2 cellular contexts compared by ENCODE assay signal in the genomic region with DNA sequence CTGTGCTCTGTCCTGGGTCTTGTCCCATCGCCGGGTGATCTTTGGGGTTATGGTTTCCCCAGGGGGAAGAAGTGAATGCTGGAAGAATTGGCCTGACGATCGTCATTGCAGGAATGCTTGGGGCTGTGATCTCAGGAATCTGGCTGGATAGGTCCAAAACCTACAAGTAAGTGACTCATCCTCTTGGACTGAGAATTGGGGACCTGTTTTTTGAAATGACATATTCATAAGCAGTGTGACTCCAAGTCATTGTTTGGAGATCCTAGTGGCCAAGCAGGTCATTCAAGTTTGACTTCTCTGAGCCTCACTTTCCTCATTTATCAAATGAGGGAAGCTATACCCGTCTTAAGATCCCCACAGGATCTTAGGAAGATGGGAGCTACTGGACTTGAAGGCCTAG.
A peak's percentile ranks its signal among the peaks of the same experiment; 100 is the strongest.
TF ChIP-seq lines count a peak whose summit lies in the region.

No MANE protein-coding gene starts in this region.

TF ChIP-seq in HCT116, 20 proteins besides CTCF, POLR2A, EP300 and RAD21 (continued from another document):
- TF ChIP-seq, protein P1, sequence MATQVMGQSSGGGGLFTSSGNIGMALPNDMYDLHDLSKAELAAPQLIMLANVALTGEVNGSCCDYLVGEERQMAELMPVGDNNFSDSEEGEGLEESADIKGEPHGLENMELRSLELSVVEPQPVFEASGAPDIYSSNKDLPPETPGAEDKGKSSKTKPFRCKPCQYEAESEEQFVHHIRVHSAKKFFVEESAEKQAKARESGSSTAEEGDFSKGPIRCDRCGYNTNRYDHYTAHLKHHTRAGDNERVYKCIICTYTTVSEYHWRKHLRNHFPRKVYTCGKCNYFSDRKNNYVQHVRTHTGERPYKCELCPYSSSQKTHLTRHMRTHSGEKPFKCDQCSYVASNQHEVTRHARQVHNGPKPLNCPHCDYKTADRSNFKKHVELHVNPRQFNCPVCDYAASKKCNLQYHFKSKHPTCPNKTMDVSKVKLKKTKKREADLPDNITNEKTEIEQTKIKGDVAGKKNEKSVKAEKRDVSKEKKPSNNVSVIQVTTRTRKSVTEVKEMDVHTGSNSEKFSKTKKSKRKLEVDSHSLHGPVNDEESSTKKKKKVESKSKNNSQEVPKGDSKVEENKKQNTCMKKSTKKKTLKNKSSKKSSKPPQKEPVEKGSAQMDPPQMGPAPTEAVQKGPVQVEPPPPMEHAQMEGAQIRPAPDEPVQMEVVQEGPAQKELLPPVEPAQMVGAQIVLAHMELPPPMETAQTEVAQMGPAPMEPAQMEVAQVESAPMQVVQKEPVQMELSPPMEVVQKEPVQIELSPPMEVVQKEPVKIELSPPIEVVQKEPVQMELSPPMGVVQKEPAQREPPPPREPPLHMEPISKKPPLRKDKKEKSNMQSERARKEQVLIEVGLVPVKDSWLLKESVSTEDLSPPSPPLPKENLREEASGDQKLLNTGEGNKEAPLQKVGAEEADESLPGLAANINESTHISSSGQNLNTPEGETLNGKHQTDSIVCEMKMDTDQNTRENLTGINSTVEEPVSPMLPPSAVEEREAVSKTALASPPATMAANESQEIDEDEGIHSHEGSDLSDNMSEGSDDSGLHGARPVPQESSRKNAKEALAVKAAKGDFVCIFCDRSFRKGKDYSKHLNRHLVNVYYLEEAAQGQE (IDR thresholded peaks at IDR 0.05; ENCODE audit: low read depth): no peak
- peak; percentile 53 for TF ChIP-seq JUND (IDR thresholded peaks at IDR 0.05)
- TF ChIP-seq TCF7L2 (IDR thresholded peaks at IDR 0.05; ENCODE audit: borderline replicate concordance, extremely low read depth, insufficient read depth, insufficient read length): no peak

TF ChIP-seq in SK-N-SH treated with all-trans-retinoic acid at 6 μM for 48 hours, 23 proteins besides CTCF, POLR2A, EP300 and RAD21 (continued from another document):
- TF ChIP-seq, protein P2, sequence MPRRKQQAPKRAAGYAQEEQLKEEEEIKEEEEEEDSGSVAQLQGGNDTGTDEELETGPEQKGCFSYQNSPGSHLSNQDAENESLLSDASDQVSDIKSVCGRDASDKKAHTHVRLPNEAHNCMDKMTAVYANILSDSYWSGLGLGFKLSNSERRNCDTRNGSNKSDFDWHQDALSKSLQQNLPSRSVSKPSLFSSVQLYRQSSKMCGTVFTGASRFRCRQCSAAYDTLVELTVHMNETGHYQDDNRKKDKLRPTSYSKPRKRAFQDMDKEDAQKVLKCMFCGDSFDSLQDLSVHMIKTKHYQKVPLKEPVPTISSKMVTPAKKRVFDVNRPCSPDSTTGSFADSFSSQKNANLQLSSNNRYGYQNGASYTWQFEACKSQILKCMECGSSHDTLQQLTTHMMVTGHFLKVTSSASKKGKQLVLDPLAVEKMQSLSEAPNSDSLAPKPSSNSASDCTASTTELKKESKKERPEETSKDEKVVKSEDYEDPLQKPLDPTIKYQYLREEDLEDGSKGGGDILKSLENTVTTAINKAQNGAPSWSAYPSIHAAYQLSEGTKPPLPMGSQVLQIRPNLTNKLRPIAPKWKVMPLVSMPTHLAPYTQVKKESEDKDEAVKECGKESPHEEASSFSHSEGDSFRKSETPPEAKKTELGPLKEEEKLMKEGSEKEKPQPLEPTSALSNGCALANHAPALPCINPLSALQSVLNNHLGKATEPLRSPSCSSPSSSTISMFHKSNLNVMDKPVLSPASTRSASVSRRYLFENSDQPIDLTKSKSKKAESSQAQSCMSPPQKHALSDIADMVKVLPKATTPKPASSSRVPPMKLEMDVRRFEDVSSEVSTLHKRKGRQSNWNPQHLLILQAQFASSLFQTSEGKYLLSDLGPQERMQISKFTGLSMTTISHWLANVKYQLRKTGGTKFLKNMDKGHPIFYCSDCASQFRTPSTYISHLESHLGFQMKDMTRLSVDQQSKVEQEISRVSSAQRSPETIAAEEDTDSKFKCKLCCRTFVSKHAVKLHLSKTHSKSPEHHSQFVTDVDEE (CRISPR knock-in tag; IDR thresholded peaks at IDR 0.05): no peak
- no peak for TF ChIP-seq SNAI2 (CRISPR knock-in tag; IDR thresholded peaks at IDR 0.05)
- TF ChIP-seq BACH2 (CRISPR knock-in tag; IDR thresholded peaks at IDR 0.05; ENCODE audit: borderline replicate concordance): no peak
- TF ChIP-seq, protein P3, sequence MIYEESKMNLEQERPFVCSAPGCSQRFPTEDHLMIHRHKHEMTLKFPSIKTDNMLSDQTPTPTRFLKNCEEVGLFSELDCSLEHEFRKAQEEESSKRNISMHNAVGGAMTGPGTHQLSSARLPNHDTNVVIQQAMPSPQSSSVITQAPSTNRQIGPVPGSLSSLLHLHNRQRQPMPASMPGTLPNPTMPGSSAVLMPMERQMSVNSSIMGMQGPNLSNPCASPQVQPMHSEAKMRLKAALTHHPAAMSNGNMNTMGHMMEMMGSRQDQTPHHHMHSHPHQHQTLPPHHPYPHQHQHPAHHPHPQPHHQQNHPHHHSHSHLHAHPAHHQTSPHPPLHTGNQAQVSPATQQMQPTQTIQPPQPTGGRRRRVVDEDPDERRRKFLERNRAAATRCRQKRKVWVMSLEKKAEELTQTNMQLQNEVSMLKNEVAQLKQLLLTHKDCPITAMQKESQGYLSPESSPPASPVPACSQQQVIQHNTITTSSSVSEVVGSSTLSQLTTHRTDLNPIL (CRISPR knock-in tag; IDR thresholded peaks at IDR 0.05; ENCODE audit: low read depth): no peak
- TF ChIP-seq, protein P4, sequence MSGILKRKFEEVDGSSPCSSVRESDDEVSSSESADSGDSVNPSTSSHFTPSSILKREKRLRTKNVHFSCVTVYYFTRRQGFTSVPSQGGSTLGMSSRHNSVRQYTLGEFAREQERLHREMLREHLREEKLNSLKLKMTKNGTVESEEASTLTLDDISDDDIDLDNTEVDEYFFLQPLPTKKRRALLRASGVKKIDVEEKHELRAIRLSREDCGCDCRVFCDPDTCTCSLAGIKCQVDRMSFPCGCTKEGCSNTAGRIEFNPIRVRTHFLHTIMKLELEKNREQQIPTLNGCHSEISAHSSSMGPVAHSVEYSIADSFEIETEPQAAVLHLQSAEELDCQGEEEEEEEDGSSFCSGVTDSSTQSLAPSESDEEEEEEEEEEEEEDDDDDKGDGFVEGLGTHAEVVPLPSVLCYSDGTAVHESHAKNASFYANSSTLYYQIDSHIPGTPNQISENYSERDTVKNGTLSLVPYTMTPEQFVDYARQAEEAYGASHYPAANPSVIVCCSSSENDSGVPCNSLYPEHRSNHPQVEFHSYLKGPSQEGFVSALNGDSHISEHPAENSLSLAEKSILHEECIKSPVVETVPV (CRISPR knock-in tag; IDR thresholded peaks at IDR 0.05): no peak
- no peak for TF ChIP-seq TCF4 (CRISPR knock-in tag; IDR thresholded peaks at IDR 0.05; ENCODE audit: borderline replicate concordance)
- no peak for TF ChIP-seq ESRRG (CRISPR knock-in tag; IDR thresholded peaks at IDR 0.05)
- no peak for TF ChIP-seq ISL1 (CRISPR knock-in tag; IDR thresholded peaks at IDR 0.05)
- no peak for TF ChIP-seq ARNTL (CRISPR knock-in tag; IDR thresholded peaks at IDR 0.05; ENCODE audit: borderline replicate concordance, low read depth)
- TF ChIP-seq OSR1 (CRISPR knock-in tag; IDR thresholded peaks at IDR 0.05): no peak
- TF ChIP-seq, protein P5, sequence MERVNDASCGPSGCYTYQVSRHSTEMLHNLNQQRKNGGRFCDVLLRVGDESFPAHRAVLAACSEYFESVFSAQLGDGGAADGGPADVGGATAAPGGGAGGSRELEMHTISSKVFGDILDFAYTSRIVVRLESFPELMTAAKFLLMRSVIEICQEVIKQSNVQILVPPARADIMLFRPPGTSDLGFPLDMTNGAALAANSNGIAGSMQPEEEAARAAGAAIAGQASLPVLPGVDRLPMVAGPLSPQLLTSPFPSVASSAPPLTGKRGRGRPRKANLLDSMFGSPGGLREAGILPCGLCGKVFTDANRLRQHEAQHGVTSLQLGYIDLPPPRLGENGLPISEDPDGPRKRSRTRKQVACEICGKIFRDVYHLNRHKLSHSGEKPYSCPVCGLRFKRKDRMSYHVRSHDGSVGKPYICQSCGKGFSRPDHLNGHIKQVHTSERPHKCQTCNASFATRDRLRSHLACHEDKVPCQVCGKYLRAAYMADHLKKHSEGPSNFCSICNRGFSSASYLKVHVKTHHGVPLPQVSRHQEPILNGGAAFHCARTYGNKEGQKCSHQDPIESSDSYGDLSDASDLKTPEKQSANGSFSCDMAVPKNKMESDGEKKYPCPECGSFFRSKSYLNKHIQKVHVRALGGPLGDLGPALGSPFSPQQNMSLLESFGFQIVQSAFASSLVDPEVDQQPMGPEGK (CRISPR knock-in tag; IDR thresholded peaks at IDR 0.05; ENCODE audit: borderline replicate concordance): no peak
- no peak for TF ChIP-seq TOX (CRISPR knock-in tag; IDR thresholded peaks at IDR 0.05; ENCODE audit: borderline replicate concordance)
- no peak for TF ChIP-seq ZNF70 (CRISPR knock-in tag; IDR thresholded peaks at IDR 0.05)
- TF ChIP-seq, protein P6, sequence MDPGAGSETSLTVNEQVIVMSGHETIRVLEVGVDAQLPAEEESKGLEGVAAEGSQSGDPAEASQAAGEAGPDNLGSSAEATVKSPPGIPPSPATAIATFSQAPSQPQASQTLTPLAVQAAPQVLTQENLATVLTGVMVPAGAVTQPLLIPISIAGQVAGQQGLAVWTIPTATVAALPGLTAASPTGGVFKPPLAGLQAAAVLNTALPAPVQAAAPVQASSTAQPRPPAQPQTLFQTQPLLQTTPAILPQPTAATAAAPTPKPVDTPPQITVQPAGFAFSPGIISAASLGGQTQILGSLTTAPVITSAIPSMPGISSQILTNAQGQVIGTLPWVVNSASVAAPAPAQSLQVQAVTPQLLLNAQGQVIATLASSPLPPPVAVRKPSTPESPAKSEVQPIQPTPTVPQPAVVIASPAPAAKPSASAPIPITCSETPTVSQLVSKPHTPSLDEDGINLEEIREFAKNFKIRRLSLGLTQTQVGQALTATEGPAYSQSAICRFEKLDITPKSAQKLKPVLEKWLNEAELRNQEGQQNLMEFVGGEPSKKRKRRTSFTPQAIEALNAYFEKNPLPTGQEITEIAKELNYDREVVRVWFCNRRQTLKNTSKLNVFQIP (CRISPR knock-in tag; IDR thresholded peaks at IDR 0.05; ENCODE audit: borderline replicate concordance, low read depth): no peak
- TF ChIP-seq ZFP30 (CRISPR knock-in tag; IDR thresholded peaks at IDR 0.05): no peak
- TF ChIP-seq PPARA (CRISPR knock-in tag; IDR thresholded peaks at IDR 0.05; ENCODE audit: borderline replicate concordance): no peak
- TF ChIP-seq ZFP3 (CRISPR knock-in tag; IDR thresholded peaks at IDR 0.05): no peak
